ENCODE assay signal across 8 cellular contexts in the genomic region with DNA sequence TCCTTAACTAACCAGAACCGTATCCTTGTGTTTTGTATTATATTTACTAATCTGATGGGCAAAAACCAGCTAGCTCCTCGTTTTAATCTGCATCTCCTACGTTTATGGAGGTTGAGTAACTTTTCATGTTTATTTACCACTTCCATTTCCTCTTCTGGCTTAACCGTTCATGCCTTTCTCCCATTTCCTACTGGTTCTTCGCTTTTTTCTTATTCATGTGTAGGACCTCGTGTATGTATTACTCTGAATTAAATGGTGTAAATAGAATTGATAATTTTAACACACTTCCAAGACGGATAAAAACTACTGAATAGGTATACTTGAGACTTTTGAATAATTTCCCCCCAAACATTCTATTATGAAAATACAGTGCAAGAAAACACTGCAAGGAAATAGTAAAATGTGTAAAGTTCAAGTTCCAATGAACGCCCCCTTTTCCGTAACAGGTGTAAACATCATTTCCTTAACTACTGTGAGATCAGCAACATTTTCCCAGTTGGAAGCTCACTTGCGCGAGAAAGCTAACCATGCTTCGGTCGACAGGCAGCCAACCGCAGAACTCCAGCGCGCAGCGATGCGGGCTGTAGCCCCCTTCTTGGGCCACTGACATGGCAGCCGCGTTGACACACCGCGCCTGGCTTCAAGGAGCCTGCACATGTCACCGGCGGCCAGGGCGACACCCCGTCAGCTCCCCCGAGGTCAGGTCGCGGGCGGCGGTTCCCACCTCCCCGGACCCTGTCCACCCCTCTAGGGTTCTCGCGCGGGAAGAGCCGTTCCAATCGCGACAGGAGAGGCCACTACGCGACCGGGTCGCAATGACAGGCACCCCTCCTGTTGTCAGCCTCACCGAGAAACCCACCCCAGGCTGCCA.
DNase-seq lines count a peak whose midpoint lies in the region; ATAC-seq and TF ChIP-seq lines count a peak whose summit lies in the region.

No MANE protein-coding gene starts in this region.

- ATAC-seq in GM19372 (IDR thresholded peaks at IDR 0.05; ENCODE audit: low read depth, unreplicated experiment): peak; percentile 4
- ATAC-seq in HG03520 (IDR thresholded peaks at IDR 0.05; ENCODE audit: unreplicated experiment): peak; percentile 3
- no peak for ATAC-seq in GM18858 (IDR thresholded peaks at IDR 0.05; ENCODE audit: unreplicated experiment)

- H3K9me3 ChIP-seq in SK-N-MC (ENCODE audit: low read depth, low read length) (no peaks in the 10 kb centered on the region), iPS DF 6.9 (ENCODE audit: control insufficient read depth, insufficient read depth, low read length) (no peaks in the 10 kb centered on the region)

- DNase-seq in AG20443 (ENCODE audit: low spot score) (peak; percentile 43), SK-N-MC (ENCODE audit: low read depth, low spot score) (no peak), astrocyte of the cerebellum (ENCODE audit: low read depth) (peak; percentile 12), iPS DF 6.9 (ENCODE audit: low read depth, low spot score) (no peak), skeletal muscle cell (ENCODE audit: low read depth) (no peak)

- H3K9ac ChIP-seq in SK-N-MC (ENCODE audit: insufficient read length): peak overlapping the region; percentile 80

- in situ Hi-C loops in astrocyte of the cerebellum (cut with HindIII; ENCODE audit: low sequenced_read_pairs): no loop called here

- peak overlapping the region; percentile 90 for H3K4me3 ChIP-seq in SK-N-MC
- peak overlapping the region; percentile 70 for H3K4me3 ChIP-seq in astrocyte of the cerebellum (ENCODE audit: low read depth, low read length)
- H3K4me3 ChIP-seq in iPS DF 6.9 (ENCODE audit: low read length): peak overlapping the region; percentile 80
- H3K4me3 ChIP-seq in skeletal muscle cell (ENCODE audit: low read depth, low read length): peak overlapping the region; percentile 85

- no peaks in the 10 kb centered on the region for H3K4me1 ChIP-seq in iPS DF 6.9 (ENCODE audit: control insufficient read depth, insufficient read depth, low read length)

- no peak for TF ChIP-seq CTCF in astrocyte of the cerebellum (IDR thresholded peaks at IDR 0.05; ENCODE audit: low read depth, low read length, missing control alignments)

- H3K27ac ChIP-seq in SK-N-MC (peak overlapping the region; percentile 75; the same call in 1 of the 2 replicates), iPS DF 6.9 (ENCODE audit: low read length) (no peak overlapping the region)

- H3K36me3 ChIP-seq in SK-N-MC (ENCODE audit: insufficient read depth, low read length) (no peaks in the 10 kb centered on the region), iPS DF 6.9 (ENCODE audit: control insufficient read depth, insufficient read depth, low read length) (no peaks in the 10 kb centered on the region)

- H3K27me3 ChIP-seq in iPS DF 6.9 (ENCODE audit: control insufficient read depth, insufficient read depth, low read length): no peaks in the 10 kb centered on the region

- no CpG with 5 or more reads among the region's 43 CpGs for WGBS in iPS DF 6.9 (ENCODE audit: insufficient coverage, insufficient read length)

Comparison
In these comparisons a context has a peak if more than half of its experiments do, and no peak if none do; other contexts are left out.
1. DNase-seq: peak in AG20443 (single experiment) and astrocyte of the cerebellum (single experiment); none in SK-N-MC (single experiment), iPS DF 6.9 (single experiment) and skeletal muscle cell (single experiment).
2. Peak in every context shown above with its lines, with median percentiles within 50 percentile points of each other: H3K4me3 ChIP-seq.